Comparison of ENCODE assay signal across 22 cellular contexts in the genomic region with DNA sequence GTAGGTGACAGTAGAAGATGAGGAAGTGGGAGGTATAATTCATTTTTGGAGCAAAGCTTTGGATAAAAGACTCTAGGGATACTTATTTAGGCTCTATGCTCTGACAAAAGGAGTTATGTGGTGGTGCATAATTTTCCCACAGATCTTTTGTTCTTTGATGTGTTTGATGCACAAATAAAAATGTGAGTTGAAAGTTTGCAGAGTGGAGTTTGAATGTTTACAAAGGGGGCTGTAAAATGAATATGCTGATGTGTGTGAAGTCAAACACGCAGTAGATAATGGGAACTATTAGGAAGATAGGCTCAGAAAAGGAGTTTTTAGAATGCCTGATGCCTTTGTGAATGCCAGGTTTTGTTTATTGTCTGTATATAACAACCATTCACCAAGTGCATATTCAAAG.
"Had no signal": no experiment of that assay in that cellular context is flagged by ENCODE, and none has a peak within 500 bp of the region (broad histone marks: within the 10 kb centered on the region; RNA-seq: fewer than 3 reads in every experiment).

No MANE protein-coding gene starts in this region.

- H3K9me3 ChIP-seq: SJSA1 had no signal

- H3K4me3 Mint-ChIP-seq: IgD-negative memory B cell had no signal

- H3K27me3 Mint-ChIP-seq: IgD-negative memory B cell had no signal

- DNase-seq: Kasumi-1, MV-4-11, NCI-H1048, NCI-H1105, NCI-H1436 treated with DMSO at 0.1 percent for 48 hours, NCI-H1694, NCI-H187 treated with DMSO at 0.1 percent for 48 hours, NCI-H2029 treated with DMSO at 0.1 percent for 48 hours, NCI-H2171 treated with DMSO at 0.1 percent for 48 hours, NCI-H345, NCI-H446 treated with DMSO at 0.1 percent for 48 hours, NCI-H510A treated with DMSO at 0.1 percent for 48 hours, NCI-H526, Right ventricle myocardium superior, RPMI8226, SIG-M5 had no signal

- H3K36me3 Mint-ChIP-seq: IgD-negative memory B cell had no signal

- H3K27me3 ChIP-seq: SJSA1 had no signal

- H3K27ac ChIP-seq: HL-60, KMS-11, SJSA1, SK-N-MC had no signal

- H3K4me1 ChIP-seq: SJSA1 had no signal

- ATAC-seq: K562 had no signal

- H3K4me3 ChIP-seq: K562, SJSA1, SK-N-MC had no signal

- H3K27ac Mint-ChIP-seq: IgD-negative memory B cell had no signal

- H3K4me1 Mint-ChIP-seq: IgD-negative memory B cell had no signal

- H3K36me3 ChIP-seq: SJSA1 had no signal
